8 cellular contexts compared by ENCODE assay signal in genomic region chr1:59903136-59903754, GRCh38. TPM values are rescaled to one million over a fixed set of nuclear protein-coding genes. Genes with fewer than 3 reads are reported as not detected.
DNase-seq lines count a peak whose midpoint lies in the region; ATAC-seq and TF ChIP-seq lines count a peak whose summit lies in the region.

No MANE protein-coding gene starts in this region.

- peaks cover 4% of the 10 kb centered on the region for H3K4me1 Mint-ChIP-seq in neural crest cell

- H3K9me2 ChIP-seq in OCI-LY1 (ENCODE audit: low read depth, low read length), result no peaks in the 10 kb centered on the region

- H3K36me3 ChIP-seq in OCI-LY1 (ENCODE audit: insufficient read depth, low read length), result no peaks in the 10 kb centered on the region

- no peaks in the 10 kb centered on the region for H3K36me3 Mint-ChIP-seq in neural crest cell (ENCODE audit: low read depth)

- H3K27me3 Mint-ChIP-seq in neural crest cell (ENCODE audit: low read depth), result peaks cover 3% of the 10 kb centered on the region

- H3K9me3 ChIP-seq in OCI-LY1 (ENCODE audit: low read length), result no peaks in the 10 kb centered on the region

- H3K27ac Mint-ChIP-seq in neural crest cell (ENCODE audit: unreplicated experiment), result no peak overlapping the region

- intact Hi-C loops in dorsolateral prefrontal cortex (cut with DNase I), result loop anchor here (1.0 to 5.0 kb wide), 2 partner anchors 44 kb away; no protein-coding TSS in a partner anchor

- H3K27ac ChIP-seq in OCI-LY1 (ENCODE audit: low read depth, low read length, poor library complexity, severe bottlenecking) (no peak overlapping the region), dorsolateral prefrontal cortex (peak overlapping the region in 43 of 59 donors; percentile 3 to 85 (median 61))

- no peak overlapping the region for H2AFZ ChIP-seq in OCI-LY1 (ENCODE audit: low read length)

- peak; percentile 54 for TF ChIP-seq CTCF in AG09309 (IDR thresholded peaks at IDR 0.05; ENCODE audit: control insufficient read depth, insufficient read depth, low read depth, low read length, missing control alignments)
- TF ChIP-seq CTCF in GM12874 (IDR thresholded peaks at IDR 0.05; ENCODE audit: insufficient read depth, low read depth, low read length), result peak; percentile 41; the same call in 1 of the 2 replicates
- peak; percentile 56; the same call in 1 of the 2 replicates for TF ChIP-seq CTCF in OCI-LY1 (IDR thresholded peaks at IDR 0.05; ENCODE audit: low read length)
- TF ChIP-seq CTCF in dorsolateral prefrontal cortex (IDR thresholded peaks at IDR 0.05 in 54 of 56, conservative IDR thresholded peaks at IDR 0.05 in 2 of 56; ENCODE audit: low read depth in 1 of 56, partially characterized antibody in 56 of 56), result peak in 55 of 56 donors; percentile 14 to 90 (median 69)
- peak; percentile 65 for TF ChIP-seq CTCF in neural crest cell (conservative IDR thresholded peaks at IDR 0.05)

- no peaks in the 10 kb centered on the region for H3K9me3 Mint-ChIP-seq in neural crest cell

- DNase-seq in AG09309 (ENCODE audit: low read depth), result no peak
- peak in 3 of 10 donors; percentile 35 to 52 (median 50) for DNase-seq in dorsolateral prefrontal cortex
- DNase-seq in neural crest cell (ENCODE audit: low read depth, low spot score), result peak; percentile 23
- DNase-seq in stimulated activated naive CD4-positive, alpha-beta T cell treated with Interleukin-2 at 50 U/mL for 16 hours (lab: John Stamatoyannopoulos, UW), result no peak
- no peak for DNase-seq in stimulated activated CD4-positive, alpha-beta T cell treated with anti-CD3 and anti-CD28 coated beads, Interleukin-1b, Interleukin-23, amount 100 ng/mL, for 48 hours

- H3K4me3 Mint-ChIP-seq in neural crest cell, result no peak overlapping the region

- H3K27me3 ChIP-seq in OCI-LY1 (ENCODE audit: insufficient read depth, low read length) (no peaks in the 10 kb centered on the region), dorsolateral prefrontal cortex (peaks cover 0 to 3% (median 0%) of the 10 kb centered on the region in 45 donors)

- no peaks in the 10 kb centered on the region for H3K4me1 ChIP-seq in OCI-LY1 (ENCODE audit: insufficient read depth, low read length, severe bottlenecking)

- no peaks in the 10 kb centered on the region for H3K79me2 ChIP-seq in OCI-LY1 (ENCODE audit: insufficient read depth, low read length)

- peak; percentile 82 for ATAC-seq in HG02943 (IDR thresholded peaks at IDR 0.05; ENCODE audit: low read depth, unreplicated experiment)

- no peak overlapping the region for H3K9ac ChIP-seq in OCI-LY1 (ENCODE audit: low read length)

- no peak overlapping the region for H3K4me2 ChIP-seq in OCI-LY1 (ENCODE audit: low read length)

- no peaks in the 10 kb centered on the region for H4K20me1 ChIP-seq in OCI-LY1 (ENCODE audit: insufficient read depth, low read length)

- H3K4me3 ChIP-seq in AG09309 (ENCODE audit: control insufficient read depth, low read depth, low read length) (no peak overlapping the region), OCI-LY1 (ENCODE audit: low read depth, low read length, poor library complexity, severe bottlenecking) (no peak overlapping the region), dorsolateral prefrontal cortex (peak overlapping the region in 28 of 59 donors; percentile 2 to 51 (median 30))

- no peaks in the 10 kb centered on the region for H3F3A ChIP-seq in OCI-LY1 (ENCODE audit: insufficient read depth, low read length)

RNA-seq across cellular contexts. Expression of gene CYP2J2, which starts 23.3 kb away (rescaled TPM):
- total RNA-seq in dorsolateral prefrontal cortex, result 10 to 100 TPM; 11.0 to 52.5 (median 23.8) TPM
- 1.3 and 1.6 TPM in 2 replicates for total RNA-seq in neural crest cell
